In genomic region chr17:78933025-78933958, GRCh38 we compare ENCODE assay signal across 1 cellular context.
TF ChIP-seq lines count a peak whose summit lies in the region.

No MANE protein-coding gene starts in this region.

TF ChIP-seq in HepG2, 621 proteins besides CTCF, POLR2A, EP300 and RAD21 (continued from another document and continues in another):
- TF ChIP-seq ZNF609 (CRISPR knock-in tag; IDR thresholded peaks at IDR 0.05; ENCODE audit: borderline replicate concordance) = no peak
- no peak for TF ChIP-seq E2F2 (CRISPR knock-in tag; IDR thresholded peaks at IDR 0.05; ENCODE audit: borderline replicate concordance)
- no peak for TF ChIP-seq MXD1 (CRISPR knock-in tag; IDR thresholded peaks at IDR 0.05)
- peak; percentile 73; the same call in 1 of the 2 replicates for TF ChIP-seq RXRB (CRISPR knock-in tag; IDR thresholded peaks at IDR 0.05; ENCODE audit: borderline replicate concordance)
- TF ChIP-seq ZNF441 (CRISPR knock-in tag; IDR thresholded peaks at IDR 0.05; ENCODE audit: borderline replicate concordance) = no peak
- TF ChIP-seq SP140L (CRISPR knock-in tag; IDR thresholded peaks at IDR 0.05; ENCODE audit: borderline replicate concordance) = no peak
- no peak for TF ChIP-seq ZNF775 (CRISPR knock-in tag; IDR thresholded peaks at IDR 0.05; ENCODE audit: borderline replicate concordance)
- TF ChIP-seq NFAT5 (CRISPR knock-in tag; IDR thresholded peaks at IDR 0.05) = no peak
- no peak for TF ChIP-seq NONO (IDR thresholded peaks at IDR 0.05)
- TF ChIP-seq NONO (CRISPR knock-in tag; conservative IDR thresholded peaks at IDR 0.05) = no peak
- TF ChIP-seq SOX6 (IDR thresholded peaks at IDR 0.05) = no peak
- TF ChIP-seq SOX6 (CRISPR knock-in tag; IDR thresholded peaks at IDR 0.05) = 0 out of 2 replicates have a peak, but pooled peaks have one; percentile 17
- no peak for TF ChIP-seq MTF2 (CRISPR knock-in tag; IDR thresholded peaks at IDR 0.05; ENCODE audit: borderline replicate concordance)
- peak; percentile 13; the same call in 1 of the 2 replicates for TF ChIP-seq ZFY (CRISPR knock-in tag; IDR thresholded peaks at IDR 0.05)
- peak; percentile 68 for TF ChIP-seq IKZF5 (CRISPR knock-in tag; IDR thresholded peaks at IDR 0.05)
- TF ChIP-seq TAF1 (CRISPR knock-in tag; IDR thresholded peaks at IDR 0.05) = 0 out of 2 replicates have a peak, but pooled peaks have one; percentile 6
- no peak for TF ChIP-seq TCF12 (IDR thresholded peaks at IDR 0.05)
- no peak for TF ChIP-seq TCF12 (CRISPR knock-in tag; IDR thresholded peaks at IDR 0.05)
- peak; percentile 82; the same call in 1 of the 2 replicates for TF ChIP-seq ZNF317 (CRISPR knock-in tag; IDR thresholded peaks at IDR 0.05)
- peak; percentile 64; the same call in 1 of the 2 replicates for TF ChIP-seq ZSCAN21 (CRISPR knock-in tag; IDR thresholded peaks at IDR 0.05; ENCODE audit: borderline replicate concordance)
- TF ChIP-seq REST (IDR thresholded peaks at IDR 0.05; ENCODE audit: borderline replicate concordance in 1 of 2, low read depth in 1 of 2, low read length in 2 of 2) = no peak
- peak; percentile 79; the same call in 1 of the 2 replicates for TF ChIP-seq ERF (CRISPR knock-in tag; IDR thresholded peaks at IDR 0.05)
- TF ChIP-seq KDM5B (CRISPR knock-in tag; IDR thresholded peaks at IDR 0.05; ENCODE audit: borderline replicate concordance) = peak; percentile 8; the same call in 1 of the 2 replicates
- peak; percentile 62 for TF ChIP-seq CEBPB (IDR thresholded peaks at IDR 0.05; ENCODE audit: borderline replicate concordance, low read depth, low read length)
- TF ChIP-seq RXRA (CRISPR knock-in tag; IDR thresholded peaks at IDR 0.05) = peak; percentile 75; the same call in 1 of the 2 replicates
- no peak for TF ChIP-seq ZBTB39 (CRISPR knock-in tag; IDR thresholded peaks at IDR 0.05)
- no peak for TF ChIP-seq ZSCAN25 (CRISPR knock-in tag; IDR thresholded peaks at IDR 0.05)
- peak; percentile 6; the same call in 1 of the 2 replicates for TF ChIP-seq STAG1 (CRISPR knock-in tag; IDR thresholded peaks at IDR 0.05)
- no peak for TF ChIP-seq ZUFSP (CRISPR knock-in tag; IDR thresholded peaks at IDR 0.05; ENCODE audit: borderline replicate concordance)
- TF ChIP-seq MAX (IDR thresholded peaks at IDR 0.05) = peak; percentile 66; the same call in 1 of the 2 replicates
- 0 out of 2 replicates have a peak, but pooled peaks have one; percentile 40 for TF ChIP-seq ZNF550 (CRISPR knock-in tag; IDR thresholded peaks at IDR 0.05; ENCODE audit: borderline replicate concordance)
- no peak for TF ChIP-seq ZNF569 (CRISPR knock-in tag; IDR thresholded peaks at IDR 0.05; ENCODE audit: borderline replicate concordance)
- 0 out of 2 replicates have a peak, but pooled peaks have one; percentile 47 for TF ChIP-seq HNRNPL (IDR thresholded peaks at IDR 0.05; ENCODE audit: low read depth, low read length)
- no peak for TF ChIP-seq KMT2A (CRISPR knock-in tag; IDR thresholded peaks at IDR 0.05)
- no peak for TF ChIP-seq SMAD9 (CRISPR knock-in tag; IDR thresholded peaks at IDR 0.05)
- TF ChIP-seq ZNF230 (CRISPR knock-in tag; IDR thresholded peaks at IDR 0.05) = no peak
- peak; percentile 15; the same call in 1 of the 2 replicates for TF ChIP-seq MEIS1 (CRISPR knock-in tag; IDR thresholded peaks at IDR 0.05; ENCODE audit: borderline replicate concordance)
